Comparison of ENCODE assay signal across 9 cellular contexts in the genomic region with DNA sequence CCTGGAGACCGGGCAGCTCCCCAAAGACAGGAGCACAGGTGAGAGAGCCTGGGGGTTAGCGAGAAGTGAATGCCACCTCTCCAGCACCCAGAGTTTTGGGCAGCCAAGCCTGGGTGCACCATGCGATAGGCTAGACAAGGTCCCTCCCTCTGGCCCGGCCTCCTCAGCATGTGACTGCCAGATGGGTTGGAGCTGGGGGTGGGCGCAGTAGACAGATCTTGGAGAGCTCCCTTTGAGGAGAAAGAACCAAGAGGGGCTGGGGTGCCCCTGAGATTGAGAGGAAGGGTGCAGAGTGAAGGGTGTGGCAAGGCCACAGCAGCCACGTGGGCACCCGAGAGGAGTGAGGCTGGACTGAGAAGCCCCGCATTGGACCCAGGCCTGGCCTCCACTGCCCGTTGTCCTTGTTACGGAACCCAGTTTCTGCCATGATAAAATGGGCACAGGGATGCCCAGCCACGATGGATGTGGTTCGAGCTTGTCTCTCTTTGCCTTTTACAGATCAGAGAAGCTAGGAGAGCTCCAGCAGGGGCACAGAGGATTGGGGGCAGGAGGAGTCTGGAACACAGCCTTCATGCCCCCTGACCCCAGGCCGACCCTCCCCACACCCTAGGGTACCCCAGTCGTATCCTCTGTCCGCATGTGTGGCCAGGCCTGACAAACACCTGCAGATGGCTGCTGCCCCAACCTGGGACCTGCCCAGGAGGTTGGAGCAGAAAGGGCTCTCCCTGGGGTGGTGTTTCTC. TPM values are rescaled to one million over a fixed set of nuclear protein-coding genes. Genes with fewer than 3 reads are reported as not detected.
DNase-seq lines count a peak whose midpoint lies in the region; ATAC-seq and TF ChIP-seq lines count a peak whose summit lies in the region.
"Had no signal": no experiment of that assay in that cellular context is flagged by ENCODE, and none has a peak within 500 bp of the region (broad histone marks: within the 10 kb centered on the region; RNA-seq: fewer than 3 reads in every experiment).

No MANE protein-coding gene starts in this region.

- H2AK5ac ChIP-seq in mesendoderm (ENCODE audit: low read length) = no peak overlapping the region

- DNase-seq in left ventricle myocardium inferior = no peak
- no peak for DNase-seq in Right ventricle myocardium superior
- peak; percentile 52 for DNase-seq in amniotic epithelial cell (ENCODE audit: low read depth)
- no peak for DNase-seq in mesendoderm
- no peak for DNase-seq in upper lobe of right lung
- no peak for DNase-seq in NCI-H1694 treated with DMSO at 0.1 percent for 48 hours (lab: John Stamatoyannopoulos, UW)

- no peak overlapping the region for H2BK15ac ChIP-seq in mesendoderm (replicated peaks; ENCODE audit: low read depth)

- H3K9ac ChIP-seq in mesendoderm (ENCODE audit: low read length) = no peak overlapping the region

- H3K4ac ChIP-seq in mesendoderm (ENCODE audit: low read depth, low read length) = no peak overlapping the region

- H3K36me3 ChIP-seq in left ventricle myocardium inferior = peaks cover 11% of the 10 kb centered on the region
- no peaks in the 10 kb centered on the region for H3K36me3 ChIP-seq in mesendoderm (ENCODE audit: control insufficient read depth, insufficient read depth, low read length)
- no peaks in the 10 kb centered on the region for H3K36me3 ChIP-seq in upper lobe of right lung

- no peak overlapping the region for H4K5ac ChIP-seq in mesendoderm (ENCODE audit: low read length)

- no peak overlapping the region for H3K23ac ChIP-seq in mesendoderm (ENCODE audit: low read length)

- H4K8ac ChIP-seq in mesendoderm (ENCODE audit: low read depth, low read length) = no peak overlapping the region

- no peak overlapping the region for H3K4me2 ChIP-seq in mesendoderm (ENCODE audit: low read length)

- intact Hi-C loops in left ventricle myocardium inferior (cut with micrococcal nuclease) (no loop called here), Right ventricle myocardium superior (cut with DNase I) (no loop called here), upper lobe of right lung (cut with DNase I) (no loop called here)

- H3K27me3 ChIP-seq in left ventricle myocardium inferior (ENCODE audit: low read depth) (peaks cover 1% of the 10 kb centered on the region), mesendoderm (ENCODE audit: insufficient read depth, low read length, poor library complexity) (no peaks in the 10 kb centered on the region), upper lobe of right lung (no peaks in the 10 kb centered on the region)

- no peak overlapping the region for H3K18ac ChIP-seq in mesendoderm (ENCODE audit: low read length)

- H3K4me1 ChIP-seq in left ventricle myocardium inferior (peaks cover 75% of the 10 kb centered on the region), mesendoderm (ENCODE audit: control insufficient read depth, low read depth, low read length) (peaks cover 6% of the 10 kb centered on the region), upper lobe of right lung (peaks cover 21% of the 10 kb centered on the region)

- H3K56ac ChIP-seq in mesendoderm (ENCODE audit: low read length) = peak overlapping the region; percentile 25

- no peak for TF ChIP-seq CTCF in left ventricle myocardium inferior (IDR thresholded peaks at IDR 0.05; ENCODE audit: borderline replicate concordance)
- no peak for TF ChIP-seq CTCF in upper lobe of right lung (IDR thresholded peaks at IDR 0.05)

- H3K4me3 ChIP-seq in left ventricle myocardium inferior (peak overlapping the region; percentile 90), mesendoderm (ENCODE audit: low read length) (no peak overlapping the region), upper lobe of right lung (peak overlapping the region; percentile 91)

- H3K27ac ChIP-seq in left ventricle myocardium inferior (replicated peaks) (peak overlapping the region; percentile 99), mesendoderm (ENCODE audit: low read depth, low read length) (no peak overlapping the region), upper lobe of right lung (peak overlapping the region; percentile 96)

- H3K9me3 ChIP-seq in left ventricle myocardium inferior (replicated peaks) = no peaks in the 10 kb centered on the region
- no peaks in the 10 kb centered on the region for H3K9me3 ChIP-seq in upper lobe of right lung

- H3K79me1 ChIP-seq in mesendoderm (ENCODE audit: low read length) = peaks cover 2% of the 10 kb centered on the region

- WGBS in mesendoderm (ENCODE audit: extremely low coverage, insufficient coverage, low lambda C conversion rate) = no CpG with 5 or more reads among the region's 15 CpGs

- H2BK5ac ChIP-seq in mesendoderm (ENCODE audit: low read length) = no peak overlapping the region

- ATAC-seq in Right ventricle myocardium superior (ENCODE audit: poor library complexity) (no peak), upper lobe of right lung (no peak), HG03469 (IDR thresholded peaks at IDR 0.05; ENCODE audit: unreplicated experiment) (no peak), HG03095 (IDR thresholded peaks at IDR 0.05; ENCODE audit: unreplicated experiment) (no peak)

- no peak overlapping the region for H2BK120ac ChIP-seq in mesendoderm (ENCODE audit: low read depth, low read length)

- no peaks in the 10 kb centered on the region for H3K79me2 ChIP-seq in mesendoderm (ENCODE audit: control insufficient read depth, insufficient read depth, low read length)

RNA-seq across cellular contexts. Expression of a gene that starts 1.3 kb away (rescaled TPM):
- 71.4 TPM for total RNA-seq in left ventricle myocardium inferior
- 70.9 TPM for total RNA-seq in Right ventricle myocardium superior
- polyA plus RNA-seq in mesendoderm (2013, experiment 1 of 2) = 29.9 TPM
- polyA plus RNA-seq in mesendoderm (2013, experiment 2 of 2) = 29.3 TPM
- 64.4 TPM for total RNA-seq in upper lobe of right lung

RNA-seq across cellular contexts. Expression of a gene that starts 3.6 kb away (rescaled TPM):
- total RNA-seq in left ventricle myocardium inferior = 2.1 TPM
- 1.5 TPM for total RNA-seq in Right ventricle myocardium superior
- 0.17 TPM for polyA plus RNA-seq in mesendoderm (2013, experiment 1 of 2)
- 0.25 TPM for polyA plus RNA-seq in mesendoderm (2013, experiment 2 of 2)
- 4.0 TPM for total RNA-seq in upper lobe of right lung

RNA-seq across cellular contexts. Expression of a gene that starts 15.3 kb away (rescaled TPM):
- total RNA-seq in left ventricle myocardium inferior = 64.1 TPM
- 68.0 TPM for total RNA-seq in Right ventricle myocardium superior
- polyA plus RNA-seq in mesendoderm (2013, experiment 1 of 2) = 81.0 TPM
- 80.3 TPM for polyA plus RNA-seq in mesendoderm (2013, experiment 2 of 2)
- 68.2 TPM for total RNA-seq in upper lobe of right lung

RNA-seq across cellular contexts. Expression of a gene that starts 28.2 kb away (rescaled TPM):
- total RNA-seq in left ventricle myocardium inferior (0.41 TPM), Right ventricle myocardium superior (not detected), upper lobe of right lung (not detected)
- 0.06 TPM for polyA plus RNA-seq in mesendoderm (2013, experiment 1 of 2)
- 0.10 TPM for polyA plus RNA-seq in mesendoderm (2013, experiment 2 of 2)
- total RNA-seq: activated CD8-positive, alpha-beta memory T cell treated with anti-CD3 and anti-CD28 coated beads for 36 hours had no signal

RNA-seq across cellular contexts. Expression of a gene that starts 34.4 kb away (rescaled TPM):
- total RNA-seq in left ventricle myocardium inferior (not detected), Right ventricle myocardium superior (not detected), upper lobe of right lung (not detected)
- polyA plus RNA-seq in mesendoderm (2013, experiment 1 of 2) = not detected
- not detected for polyA plus RNA-seq in mesendoderm (2013, experiment 2 of 2)
- total RNA-seq: activated CD8-positive, alpha-beta memory T cell treated with anti-CD3 and anti-CD28 coated beads for 36 hours had no signal
